14 cellular contexts compared by ENCODE assay signal in genomic region chr14:85439696-85440328, GRCh38.
DNase-seq lines count a peak whose midpoint lies in the region; ATAC-seq, FAIRE-seq and TF ChIP-seq lines count a peak whose summit lies in the region.
"Had no signal": no experiment of that assay in that cellular context is flagged by ENCODE, and none has a peak within 500 bp of the region (broad histone marks: within the 10 kb centered on the region; RNA-seq: fewer than 3 reads in every experiment).

No MANE protein-coding gene starts in this region.

- BruUV-seq in MCF 10A (replicated peaks; lab: Mats Ljungman, UMichigan) (no TSS peak), Calu3 (replicated peaks; lab: Mats Ljungman, UMichigan) (no TSS peak)

- H3K4me1 Mint-ChIP-seq in MCF 10A (ENCODE audit: insufficient read depth, unreplicated experiment) (peaks cover 37% of the 10 kb centered on the region), Calu3 (ENCODE audit: low read depth, unreplicated experiment) (no peaks in the 10 kb centered on the region)

- DNase-seq in A172 (ENCODE audit: low spot score): peak; percentile 65
- DNase-seq in HTR-8/SVneo (ENCODE audit: insufficient read length, low spot score): peak; percentile 58
- peak; percentile 33 for DNase-seq in MCF 10A (ENCODE audit: unreplicated experiment)
- DNase-seq in keratinocyte (ENCODE audit: low read depth, low spot score): peak; percentile 71
- no peak for DNase-seq in NCI-H187 treated with DMSO at 0.1 percent for 48 hours (lab: John Stamatoyannopoulos, UW)
- no peak for DNase-seq in Calu3
- DNase-seq: activated CD4-positive, alpha-beta T cell treated with anti-CD3 and anti-CD28 coated beads, Interleukin-2, amount 50 U/mL, for 48 hours; activated effector memory CD4-positive, alpha-beta T cell treated with anti-CD3 and anti-CD28 coated beads, Interleukin-2, amount 50 U/mL, for 16 hours; DND-41 had no signal

- peak overlapping the region; percentile 79 for H3K27ac Mint-ChIP-seq in MCF 10A (ENCODE audit: low read depth, unreplicated experiment)
- H3K27ac Mint-ChIP-seq in Calu3 (ENCODE audit: unreplicated experiment): no peak overlapping the region
- H3K27ac Mint-ChIP-seq: T-helper 2 cell treated with Interferon-gamma antibody and Interleukin-4, amounts not matched to agents 5 μg/mL and 100 μg/mL, for 36 hours; type B pancreatic cell had no signal

- no peaks in the 10 kb centered on the region for H3K36me3 Mint-ChIP-seq in MCF 10A (ENCODE audit: insufficient read depth, unreplicated experiment)
- H3K36me3 Mint-ChIP-seq in Calu3 (ENCODE audit: insufficient read depth, unreplicated experiment): no peaks in the 10 kb centered on the region
- H3K36me3 Mint-ChIP-seq: type B pancreatic cell had no signal

- no peak overlapping the region for H3K4me3 Mint-ChIP-seq in MCF 10A (ENCODE audit: unreplicated experiment)
- no peak overlapping the region for H3K4me3 Mint-ChIP-seq in Calu3 (ENCODE audit: low read depth, unreplicated experiment)
- H3K4me3 Mint-ChIP-seq: T-helper 2 cell treated with Interferon-gamma antibody and Interleukin-4, amounts not matched to agents 5 μg/mL and 100 μg/mL, for 36 hours; type B pancreatic cell had no signal

- H3K36me3 ChIP-seq in keratinocyte (ENCODE audit: control insufficient read depth in 2 of 2, extremely low read depth in 1 of 2, insufficient read depth in 2 of 2, low read length in 2 of 2): no peaks in the 10 kb centered on the region
- H3K36me3 ChIP-seq: neutrophil had no signal

- H3K9ac ChIP-seq in keratinocyte (ENCODE audit: control insufficient read depth, extremely low read depth, insufficient read depth, low read length): no peak overlapping the region

- peaks cover 56% of the 10 kb centered on the region for H3K4me1 ChIP-seq in keratinocyte (ENCODE audit: control insufficient read depth, extremely low read depth, insufficient read depth, low read length)

- no peaks in the 10 kb centered on the region for H3K9me1 ChIP-seq in keratinocyte (ENCODE audit: control insufficient read depth, extremely low read depth, insufficient read depth, low read length)

- no peak for ATAC-seq in GM21786 (IDR thresholded peaks at IDR 0.05; ENCODE audit: unreplicated experiment)
- no peak for ATAC-seq in GM21515 (IDR thresholded peaks at IDR 0.05; ENCODE audit: unreplicated experiment)

- H3K27ac ChIP-seq in keratinocyte (ENCODE audit: control insufficient read depth, insufficient read depth, low read length): peak overlapping the region; percentile 37
- H3K27ac ChIP-seq: neutrophil had no signal

- CTCF ChIA-PET in MCF 10A (lab: Yijun Ruan, JAX) (no interaction called here), Calu3 (lab: Charles Lee) (no interaction called here)

- H3K4me3 ChIP-seq in keratinocyte (ENCODE audit: control insufficient read depth in 2 of 3, extremely low read depth in 1 of 3, insufficient read depth in 2 of 3, low read depth in 1 of 3, low read length in 3 of 3): no peak overlapping the region

- no peaks in the 10 kb centered on the region for H3K27me3 ChIP-seq in keratinocyte (ENCODE audit: control insufficient read depth, extremely low read depth, insufficient read depth, low read length)
- H3K27me3 ChIP-seq: neutrophil had no signal

- H3K9me3 ChIP-seq in keratinocyte (ENCODE audit: control insufficient read depth, low read depth, low read length): no peaks in the 10 kb centered on the region
- H3K9me3 ChIP-seq: neutrophil had no signal

- H3K4me2 ChIP-seq in keratinocyte (ENCODE audit: control insufficient read depth, extremely low read depth, insufficient read depth, low read depth, low read length): peak overlapping the region; percentile 13

- H4K20me1 ChIP-seq in keratinocyte (ENCODE audit: control insufficient read depth, extremely low read depth, insufficient read depth, low read length): no peaks in the 10 kb centered on the region

- no peak overlapping the region for H2AFZ ChIP-seq in keratinocyte (ENCODE audit: control insufficient read depth, low read length)

- dilution Hi-C loops in keratinocyte (cut with MboI; ENCODE audit: extremely low pct_ligation_motif_present, low sequenced_read_pairs): no loop called here

- no peaks in the 10 kb centered on the region for H3K27me3 Mint-ChIP-seq in MCF 10A (ENCODE audit: insufficient read depth, unreplicated experiment)
- no peaks in the 10 kb centered on the region for H3K27me3 Mint-ChIP-seq in Calu3 (ENCODE audit: unreplicated experiment)
- H3K27me3 Mint-ChIP-seq: type B pancreatic cell had no signal

- no peaks in the 10 kb centered on the region for H3K79me2 ChIP-seq in keratinocyte (ENCODE audit: control insufficient read depth, insufficient read depth, low read length)

- TF ChIP-seq CTCF in MCF 10A (IDR thresholded peaks at IDR 0.05; ENCODE audit: unreplicated experiment) (no peak), keratinocyte (optimal IDR thresholded peaks at IDR 0.05 in 1 of 3, IDR thresholded peaks at IDR 0.05 in 1 of 3, conservative IDR thresholded peaks at IDR 0.05 in 1 of 3; ENCODE audit: extremely low read depth in 1 of 3, insufficient read depth in 2 of 3, low read length in 3 of 3) (no peak), Calu3 (IDR thresholded peaks at IDR 0.05; ENCODE audit: unreplicated experiment) (no peak)

- H3K9me3 Mint-ChIP-seq in MCF 10A (ENCODE audit: unreplicated experiment) (no peaks in the 10 kb centered on the region), Calu3 (ENCODE audit: low read depth, unreplicated experiment) (no peaks in the 10 kb centered on the region)

- FAIRE-seq in HTR-8/SVneo (lab: Jason Lieb, UNC) (no peak), keratinocyte (lab: Jason Lieb, UNC) (peak; percentile 91)

- intact Hi-C loops in MCF 10A (cut with micrococcal nuclease): no loop called here
- intact Hi-C loops in Calu3 (cut with micrococcal nuclease; ENCODE audit: unreplicated experiment): no loop called here

- POLR2A ChIA-PET in MCF 10A (lab: Yijun Ruan, JAX): interaction anchor here (1.4 kb wide), 1 partner anchor 88 kb away, joined by 6 read pairs; no protein-coding TSS in a partner anchor

Comparison
In these comparisons a context has a peak if more than half of its experiments do, and no peak if none do; other contexts are left out.
1. DNase-seq: peak in A172 (single experiment), HTR-8/SVneo (single experiment), MCF 10A (single experiment) and keratinocyte (single experiment); none in NCI-H187 treated with DMSO at 0.1 percent for 48 hours (single experiment) and Calu3 (single experiment).